In genomic region chr11:66874232-66874631, GRCh38 we compare ENCODE assay signal across 23 cellular contexts. TPM values are rescaled to one million over a fixed set of nuclear protein-coding genes. Genes with fewer than 3 reads are reported as not detected.
A peak's percentile ranks its signal among the peaks of the same experiment; 100 is the strongest.
DNase-seq lines count a peak whose midpoint lies in the region; TF ChIP-seq lines count a peak whose summit lies in the region.
"Had no signal": no experiment of that assay in that cellular context is flagged by ENCODE, and none has a peak within 500 bp of the region (broad histone marks: within the 10 kb centered on the region; RNA-seq: fewer than 3 reads in every experiment).

No MANE protein-coding gene starts in this region.

- H3K9me3 ChIP-seq in BLaER1: no peaks in the 10 kb centered on the region
- H3K9me3 ChIP-seq in Caco-2: no peaks in the 10 kb centered on the region
- H3K9me3 ChIP-seq in OCI-LY7 (ENCODE audit: low read length): no peaks in the 10 kb centered on the region
- H3K9me3 ChIP-seq in osteoblast (ENCODE audit: low read depth, low read length): no peaks in the 10 kb centered on the region
- H3K9me3 ChIP-seq in MM.1S (replicated peaks; ENCODE audit: insufficient read depth, low read length): no peaks in the 10 kb centered on the region
- H3K9me3 ChIP-seq: MG63 had no signal

- H3K9me2 ChIP-seq in OCI-LY7 (ENCODE audit: insufficient read depth, low read length) (no peaks in the 10 kb centered on the region), MM.1S (replicated peaks; ENCODE audit: insufficient read depth, low read length) (no peaks in the 10 kb centered on the region)

- H3F3A ChIP-seq in MM.1S (ENCODE audit: insufficient read depth, low read length): no peaks in the 10 kb centered on the region

- H3K9me3 Mint-ChIP-seq in Caco-2 (ENCODE audit: unreplicated experiment): no peaks in the 10 kb centered on the region
- H3K9me3 Mint-ChIP-seq: CD8-positive, alpha-beta T cell had no signal

- peak overlapping the region; percentile 2 for H3K27ac Mint-ChIP-seq in Caco-2 (ENCODE audit: unreplicated experiment)
- H3K27ac Mint-ChIP-seq: CD8-positive, alpha-beta T cell had no signal

- H4K20me1 ChIP-seq in BLaER1 (no peaks in the 10 kb centered on the region), OCI-LY7 (ENCODE audit: insufficient read depth, low read length) (no peaks in the 10 kb centered on the region), osteoblast (ENCODE audit: insufficient read depth, low read length) (peaks cover 10% of the 10 kb centered on the region), MM.1S (ENCODE audit: insufficient read depth, low read length) (no peaks in the 10 kb centered on the region)

- peaks cover 7% of the 10 kb centered on the region for H3K4me1 Mint-ChIP-seq in Caco-2 (ENCODE audit: low read depth, unreplicated experiment)

- no TSS peak for BruUV-seq in Caco-2 (replicated peaks; lab: Mats Ljungman, UMichigan)
- no TSS peak for BruUV-seq in OCI-LY7 (replicated peaks; lab: Mats Ljungman, UMichigan)

- H3K9ac ChIP-seq in BLaER1: 0 out of 2 replicates have a peak overlapping the region, but pooled peaks have one; percentile 43
- no peak overlapping the region for H3K9ac ChIP-seq in MM.1S (ENCODE audit: low read length)

- H3K79me2 ChIP-seq in OCI-LY7 (ENCODE audit: insufficient read depth, low read depth, low read length) (no peaks in the 10 kb centered on the region), osteoblast (ENCODE audit: insufficient read depth, low read length) (no peaks in the 10 kb centered on the region), MM.1S (ENCODE audit: low read length) (no peaks in the 10 kb centered on the region)

- H3K4me2 ChIP-seq in BLaER1 (peak overlapping the region; percentile 58; the same call in 1 of the 2 replicates), OCI-LY7 (ENCODE audit: low read length) (no peak overlapping the region), osteoblast (ENCODE audit: insufficient read depth, low read length) (no peak overlapping the region), MM.1S (ENCODE audit: low read depth, low read length) (no peak overlapping the region)

- peaks cover 17% of the 10 kb centered on the region; the same call in 1 of the 2 replicates for H3K36me3 ChIP-seq in BLaER1
- H3K36me3 ChIP-seq in Caco-2 (ENCODE audit: control insufficient read depth, insufficient read depth, low read length): no peaks in the 10 kb centered on the region
- H3K36me3 ChIP-seq in OCI-LY7 (ENCODE audit: insufficient read depth, low read length): no peaks in the 10 kb centered on the region
- no peaks in the 10 kb centered on the region for H3K36me3 ChIP-seq in osteoblast (ENCODE audit: insufficient read depth, low read length)
- H3K36me3 ChIP-seq in MM.1S (replicated peaks; ENCODE audit: insufficient read depth, low read length): no peaks in the 10 kb centered on the region
- H3K36me3 ChIP-seq: MG63 had no signal

- H3K4me3 Mint-ChIP-seq in Caco-2 (ENCODE audit: unreplicated experiment): no peak overlapping the region
- H3K4me3 Mint-ChIP-seq: CD8-positive, alpha-beta T cell had no signal

- H3K27me3 Mint-ChIP-seq in Caco-2 (ENCODE audit: insufficient read depth, unreplicated experiment): no peaks in the 10 kb centered on the region

- peaks cover 40% of the 10 kb centered on the region for H3K4me1 ChIP-seq in BLaER1
- peaks cover 4% of the 10 kb centered on the region; the same call in 1 of the 2 replicates for H3K4me1 ChIP-seq in Caco-2
- H3K4me1 ChIP-seq in OCI-LY7 (ENCODE audit: insufficient read depth, low read length, poor library complexity, severe bottlenecking): peaks cover 3% of the 10 kb centered on the region
- peaks cover 10% of the 10 kb centered on the region for H3K4me1 ChIP-seq in osteoblast (ENCODE audit: insufficient read depth, low read length)
- H3K4me1 ChIP-seq in MM.1S (ENCODE audit: low read length): peaks cover 6% of the 10 kb centered on the region; the same call in 1 of the 2 replicates

- intact Hi-C loops in Caco-2 (cut with micrococcal nuclease; ENCODE audit: unreplicated experiment): no loop called here
- intact Hi-C loops in OCI-LY7 (cut with micrococcal nuclease; ENCODE audit: unreplicated experiment): no loop called here

- H2AFZ ChIP-seq in OCI-LY7 (ENCODE audit: low read length) (no peak overlapping the region), osteoblast (ENCODE audit: low read length) (no peak overlapping the region), MM.1S (ENCODE audit: low read length) (no peak overlapping the region)

- POLR2A ChIA-PET in Caco-2 (lab: Charles Lee): no interaction called here
- POLR2A ChIA-PET in OCI-LY7 (lab: Charles Lee): no interaction called here

- DNase-seq in Caco-2: no peak
- no peak for DNase-seq in OCI-LY7 (ENCODE audit: low spot score)
- DNase-seq in osteoblast (ENCODE audit: insufficient read length, low spot score, missing footprints): peak; percentile 32
- no peak for DNase-seq in MM.1S
- DNase-seq in anterior cingulate cortex (lab: John Stamatoyannopoulos, UW): no peak
- no peak for DNase-seq in stimulated activated naive CD4-positive, alpha-beta T cell treated with Interleukin-2 at 50 U/mL for 16 hours (lab: John Stamatoyannopoulos, UW)
- DNase-seq: ACHN; C1 segment of cervical spinal cord; Calu3; CD8-positive, alpha-beta T cell; DMS153; Kasumi-1; MG63; NCI-H1105 treated with DMSO at 0.1 percent for 48 hours; NCI-H2029 treated with DMSO at 0.1 percent for 48 hours; NCI-H226; NCI-H524 treated with DMSO at 0.1 percent for 48 hours; NCI-H82; PC-3; Right ventricle myocardium superior; SW 1271 had no signal

- H3K4me3 ChIP-seq in BLaER1 (no peak overlapping the region), Caco-2 (ENCODE audit: low read depth, low read length) (no peak overlapping the region), OCI-LY7 (ENCODE audit: low read depth, low read length, poor library complexity, severe bottlenecking) (no peak overlapping the region), osteoblast (ENCODE audit: insufficient read depth, low read length) (no peak overlapping the region), MM.1S (ENCODE audit: low read length) (no peak overlapping the region)
- H3K4me3 ChIP-seq: MG63, SK-N-MC had no signal

- CTCF ChIA-PET in Caco-2 (lab: Charles Lee): no interaction called here
- CTCF ChIA-PET in OCI-LY7 (lab: Charles Lee; ENCODE audit: unreplicated experiment): no interaction called here

- no peak overlapping the region for H3K27ac ChIP-seq in BLaER1
- H3K27ac ChIP-seq in OCI-LY7 (ENCODE audit: low read depth, low read length, poor library complexity, severe bottlenecking): no peak overlapping the region
- no peak overlapping the region for H3K27ac ChIP-seq in osteoblast (ENCODE audit: low read depth, low read length)
- no peak overlapping the region for H3K27ac ChIP-seq in MM.1S (ENCODE audit: low read length)
- H3K27ac ChIP-seq: SK-N-MC had no signal

- no peaks in the 10 kb centered on the region for H3K36me3 Mint-ChIP-seq in Caco-2 (ENCODE audit: insufficient read depth, unreplicated experiment)

- TF ChIP-seq CTCF in Caco-2 (IDR thresholded peaks at IDR 0.05; ENCODE audit: insufficient read depth in 1 of 2, low read depth in 1 of 2, low read length in 1 of 2, severe bottlenecking in 1 of 2, unreplicated experiment in 1 of 2): no peak
- peak; percentile 37; the same call in 1 of the 2 replicates for TF ChIP-seq CTCF in OCI-LY7 (conservative IDR thresholded peaks at IDR 0.05; ENCODE audit: low read length)
- TF ChIP-seq CTCF in osteoblast (IDR thresholded peaks at IDR 0.05; ENCODE audit: extremely low read depth, low read depth, low read length): no peak
- TF ChIP-seq CTCF in MM.1S (IDR thresholded peaks at IDR 0.05; ENCODE audit: low read length): no peak

- H3K27me3 ChIP-seq in BLaER1: peaks cover 3% of the 10 kb centered on the region
- H3K27me3 ChIP-seq in Caco-2 (replicated peaks; ENCODE audit: control insufficient read depth, insufficient read depth, low read length): no peaks in the 10 kb centered on the region
- no peaks in the 10 kb centered on the region for H3K27me3 ChIP-seq in osteoblast (ENCODE audit: insufficient read depth, low read length)
- peaks cover 45% of the 10 kb centered on the region for H3K27me3 ChIP-seq in MM.1S (replicated peaks; ENCODE audit: insufficient read depth, low read length)
- H3K27me3 ChIP-seq: MG63 had no signal

RNA-seq across cellular contexts. Expression of gene LRFN4, which starts 17.4 kb away (rescaled TPM):
- 14.1 and 17.3 TPM in 2 replicates for total RNA-seq in Caco-2 (2022)
- 27.2 and 33.9 TPM in 2 replicates for total RNA-seq in OCI-LY7 (2014; rRNA removed; shearing (Covaris generic))
- 34.9 and 38.6 TPM in 2 replicates for total RNA-seq in OCI-LY7 (2022)
- 15.9 and 16.3 TPM in 2 replicates for total RNA-seq in osteoblast

RNA-seq across cellular contexts. Expression of gene RCE1, which starts 31.0 kb away (rescaled TPM):
- total RNA-seq in Caco-2 (2022): 57.6 and 60.7 TPM in 2 replicates
- total RNA-seq in OCI-LY7 (2014; rRNA removed; shearing (Covaris generic)): 45.3 and 62.9 TPM in 2 replicates
- 31.6 and 34.9 TPM in 2 replicates for total RNA-seq in OCI-LY7 (2022)
- total RNA-seq in osteoblast: 11.5 and 18.1 TPM in 2 replicates
